In genomic region chr9:137650259-137650658, GRCh38 we compare ENCODE assay signal across 1 cellular context.
A peak's percentile ranks its signal among the peaks of the same experiment; 100 is the strongest.
TF ChIP-seq lines count a peak whose summit lies in the region.

No MANE protein-coding gene starts in this region.

TF ChIP-seq in GM12878, 131 proteins besides CTCF, POLR2A, EP300 and RAD21:
- TF ChIP-seq POU2F2 (IDR thresholded peaks at IDR 0.05; ENCODE audit: borderline replicate concordance, low read depth, low read length) (peak; percentile 83; the same call in 1 of the 3 replicates), LARP7 (IDR thresholded peaks at IDR 0.05) (no peak), SRF (IDR thresholded peaks at IDR 0.05; ENCODE audit: low read depth in 2 of 2, low read length in 2 of 2) (peak in 1 of 2 experiments; percentile 64; a peak in 1 of 4 replicates), CBX3 (IDR thresholded peaks at IDR 0.05; ENCODE audit: borderline replicate concordance, low read depth) (no peak), JUNB (IDR thresholded peaks at IDR 0.05) (no peak), CREB1 (IDR thresholded peaks at IDR 0.05; ENCODE audit: low read depth) (0 out of 2 replicates have a peak, but pooled peaks have one; percentile 13), ZBTB40 (IDR thresholded peaks at IDR 0.05; ENCODE audit: borderline replicate concordance) (no peak), ZBTB4 (CRISPR knock-in tag; IDR thresholded peaks at IDR 0.05) (no peak), HDAC2 (IDR thresholded peaks at IDR 0.05) (no peak), DPF2 (IDR thresholded peaks at IDR 0.05) (no peak), RUNX3 (IDR thresholded peaks at IDR 0.05; ENCODE audit: low read length) (peak; percentile 73), STAT3 (IDR thresholded peaks at IDR 0.05; ENCODE audit: low read depth, low read length) (no peak), SPI1 (IDR thresholded peaks at IDR 0.05; ENCODE audit: borderline replicate concordance, insufficient read depth, low read depth, low read length) (no peak), SMAD1 (IDR thresholded peaks at IDR 0.05; ENCODE audit: low read depth, partially characterized antibody) (no peak), BHLHE40 (IDR thresholded peaks at IDR 0.05; ENCODE audit: borderline replicate concordance in 1 of 2, low read depth in 2 of 2, low read length in 1 of 2) (no peak), CBX5 (IDR thresholded peaks at IDR 0.05; ENCODE audit: low read depth) (no peak), ZNF384 (IDR thresholded peaks at IDR 0.05; ENCODE audit: borderline replicate concordance, low read depth, low read length) (no peak), NFXL1 (IDR thresholded peaks at IDR 0.05; ENCODE audit: borderline replicate concordance) (no peak), ATF7 (IDR thresholded peaks at IDR 0.05; ENCODE audit: low read depth) (peak; percentile 20; the same call in 1 of the 2 replicates), CBFB (IDR thresholded peaks at IDR 0.05; ENCODE audit: low read depth) (no peak), YBX1 (IDR thresholded peaks at IDR 0.05) (no peak)
